9 cellular contexts compared by ENCODE assay signal in the genomic region with DNA sequence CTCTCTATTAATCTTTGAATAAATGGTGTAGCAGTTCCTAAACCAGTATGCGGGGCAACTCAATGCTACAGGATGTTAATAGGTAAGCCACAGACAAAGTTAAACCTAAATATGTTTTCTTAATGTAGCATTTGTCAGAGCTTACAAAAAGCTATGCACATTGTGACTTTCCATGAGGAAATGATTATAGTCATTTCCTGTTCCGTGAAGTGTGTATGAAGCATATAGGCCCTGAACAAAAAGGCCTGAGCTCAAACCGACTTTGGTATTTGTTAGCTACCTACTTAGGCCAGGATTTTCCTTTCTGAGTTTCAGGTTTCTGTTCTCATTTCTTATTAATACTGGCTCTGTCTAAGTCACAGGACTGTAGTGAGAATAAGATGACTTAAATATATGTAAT. TPM values are rescaled to one million over a fixed set of nuclear protein-coding genes. Genes with fewer than 3 reads are reported as not detected.
DNase-seq lines count a peak whose midpoint lies in the region; ATAC-seq and TF ChIP-seq lines count a peak whose summit lies in the region.
"Had no signal": no experiment of that assay in that cellular context is flagged by ENCODE, and none has a peak within 500 bp of the region (broad histone marks: within the 10 kb centered on the region; RNA-seq: fewer than 3 reads in every experiment).

No MANE protein-coding gene starts in this region.

- TF ChIP-seq CTCF in fibroblast of the aortic adventitia (IDR thresholded peaks at IDR 0.05; ENCODE audit: insufficient read depth, low read length) (no peak), Caco-2 (IDR thresholded peaks at IDR 0.05; ENCODE audit: insufficient read depth in 1 of 2, low read depth in 1 of 2, low read length in 1 of 2, severe bottlenecking in 1 of 2, unreplicated experiment in 1 of 2) (no peak), upper lobe of left lung (IDR thresholded peaks at IDR 0.05) (no peak)

- intact Hi-C loops in Caco-2 (cut with micrococcal nuclease; ENCODE audit: unreplicated experiment), result no loop called here

- H3K4me3 ChIP-seq in fibroblast of the aortic adventitia (ENCODE audit: low read depth, low read length) (no peak overlapping the region), Caco-2 (ENCODE audit: low read depth, low read length) (no peak overlapping the region), upper lobe of left lung (no peak overlapping the region)
- H3K4me3 ChIP-seq: thoracic aorta had no signal

- no TSS peak for BruUV-seq in Caco-2 (replicated peaks; lab: Mats Ljungman, UMichigan)

- CTCF ChIA-PET in Caco-2 (lab: Charles Lee), result no interaction called here

- WGBS in upper lobe of left lung, 2 donors, result 52 to 66% methylated on average over 3 of the region's 3 CpGs

- H3K27ac Mint-ChIP-seq in Caco-2 (ENCODE audit: unreplicated experiment), result no peak overlapping the region

- no peaks in the 10 kb centered on the region for H3K4me1 Mint-ChIP-seq in Caco-2 (ENCODE audit: low read depth, unreplicated experiment)

- H3K27ac ChIP-seq in upper lobe of left lung, result peak overlapping the region in 1 of 4 donors; percentile 32
- H3K27ac ChIP-seq: thoracic aorta had no signal

- H3K9me3 ChIP-seq in Caco-2 (no peaks in the 10 kb centered on the region), upper lobe of left lung (peaks cover 0 to 13% (median 6%) of the 10 kb centered on the region in 4 donors)

- POLR2A ChIA-PET in Caco-2 (lab: Charles Lee), result no interaction called here

- H3K36me3 Mint-ChIP-seq in Caco-2 (ENCODE audit: insufficient read depth, unreplicated experiment), result no peaks in the 10 kb centered on the region

- H3K36me3 ChIP-seq in Caco-2 (ENCODE audit: control insufficient read depth, insufficient read depth, low read length), result no peaks in the 10 kb centered on the region
- H3K36me3 ChIP-seq in upper lobe of left lung, result no peaks in the 10 kb centered on the region
- H3K36me3 ChIP-seq: thoracic aorta had no signal

- H3K27me3 Mint-ChIP-seq in Caco-2 (ENCODE audit: insufficient read depth, unreplicated experiment), result peaks cover 4% of the 10 kb centered on the region

- no peaks in the 10 kb centered on the region; the same call in 1 of the 2 replicates for H3K27me3 ChIP-seq in Caco-2 (replicated peaks; ENCODE audit: control insufficient read depth, insufficient read depth, low read length)
- no peaks in the 10 kb centered on the region for H3K27me3 ChIP-seq in upper lobe of left lung

- H3K4me3 Mint-ChIP-seq in Caco-2 (ENCODE audit: unreplicated experiment), result no peak overlapping the region

- DNase-seq in fibroblast of the aortic adventitia (ENCODE audit: low read depth) (peak; percentile 40), Caco-2 (no peak), upper lobe of left lung (no peak), pons (ENCODE audit: low spot score) (no peak), GDM1 (lab: John Stamatoyannopoulos, UW) (no peak)

- no peaks in the 10 kb centered on the region for H3K4me1 ChIP-seq in Caco-2
- H3K4me1 ChIP-seq in upper lobe of left lung, result no peaks in the 10 kb centered on the region

- ATAC-seq in GM18517 (IDR thresholded peaks at IDR 0.05; ENCODE audit: unreplicated experiment), result peak; percentile 94
- peak; percentile 87 for ATAC-seq in GM21528 (IDR thresholded peaks at IDR 0.05; ENCODE audit: low FRiP score, unreplicated experiment)
- peak; percentile 89 for ATAC-seq in HG03460 (IDR thresholded peaks at IDR 0.05; ENCODE audit: unreplicated experiment)
- ATAC-seq in upper lobe of left lung (ENCODE audit: low FRiP score in 2 of 2), result no peak

- TF ChIP-seq EP300 in upper lobe of left lung (IDR thresholded peaks at IDR 0.05), result no peak

- no peak for TF ChIP-seq POLR2A in upper lobe of left lung (IDR thresholded peaks at IDR 0.05)

- H3K9me3 Mint-ChIP-seq in Caco-2 (ENCODE audit: unreplicated experiment), result peaks cover 23% of the 10 kb centered on the region

RNA-seq across cellular contexts. Expression of gene ZNF80, which starts 14.2 kb away (rescaled TPM):
- total RNA-seq in fibroblast of the aortic adventitia (ENCODE audit: low replicate concordance) (not detected in 2 replicates), Caco-2 (2022) (not detected in 2 replicates), upper lobe of left lung (under 1 TPM in 3 of 6 donors, not detected in 3; 0.09 to 0.44 (median 0.10) TPM)
- total RNA-seq: thoracic aorta had no signal

RNA-seq across cellular contexts. Expression of gene DRD3, which starts 44.3 kb away (rescaled TPM):
- total RNA-seq in fibroblast of the aortic adventitia (ENCODE audit: low replicate concordance), result not detected in 2 replicates
- total RNA-seq in Caco-2 (2022), result not detected in 2 replicates
- not detected for total RNA-seq in upper lobe of left lung
- total RNA-seq: thoracic aorta had no signal

Comparison
In these comparisons a context has a peak if more than half of its experiments do, and no peak if none do; other contexts are left out.
1. ATAC-seq: peak in GM18517 (single experiment), GM21528 (single experiment) and HG03460 (single experiment); none in upper lobe of left lung (0 of 2).